ENCODE assay signal across 17 cellular contexts in the genomic region with DNA sequence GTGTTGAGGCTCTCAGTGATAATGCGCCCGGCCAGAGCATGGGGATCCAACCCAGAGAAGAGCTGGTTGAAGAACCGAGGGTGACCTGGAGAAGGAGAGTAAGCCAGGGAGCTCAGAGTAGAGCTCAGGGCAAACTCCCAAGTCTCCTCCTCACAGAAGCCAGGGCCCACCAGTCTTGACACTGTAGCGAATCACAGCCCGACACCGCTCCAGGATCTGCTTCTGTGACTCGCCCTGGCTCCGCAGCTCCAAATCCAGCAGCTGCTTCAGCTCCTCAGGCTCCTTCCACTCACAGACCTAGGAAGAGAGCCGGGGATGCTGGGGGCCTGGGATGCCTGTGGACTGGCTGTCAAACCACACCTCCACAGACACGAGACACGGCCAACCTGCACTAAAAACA. TPM values are rescaled to one million over a fixed set of nuclear protein-coding genes. Genes with fewer than 3 reads are reported as not detected.
DNase-seq lines count a peak whose midpoint lies in the region; ATAC-seq, FAIRE-seq and TF ChIP-seq lines count a peak whose summit lies in the region.
"Had no signal": no experiment of that assay in that cellular context is flagged by ENCODE, and none has a peak within 500 bp of the region (broad histone marks: within the 10 kb centered on the region; RNA-seq: fewer than 3 reads in every experiment).

No MANE protein-coding gene starts in this region.

- TF ChIP-seq CTCF in astrocyte of the spinal cord (IDR thresholded peaks at IDR 0.05; ENCODE audit: low read depth, low read length) (no peak), pancreas (IDR thresholded peaks at IDR 0.05) (no peak)

- H3K4me3 ChIP-seq in GM23248 (no peak overlapping the region), astrocyte of the spinal cord (ENCODE audit: low read depth, low read length) (no peak overlapping the region), pancreas (no peak overlapping the region)
- H3K4me3 ChIP-seq: left lung had no signal

- peak overlapping the region; percentile 61 for H2AFZ ChIP-seq in GM23248

- no peaks in the 10 kb centered on the region for H4K20me1 ChIP-seq in GM23248 (ENCODE audit: insufficient read depth)

- no peaks in the 10 kb centered on the region for H3K9me2 ChIP-seq in GM23248 (ENCODE audit: insufficient read depth)

- peak overlapping the region; percentile 61 for H3K27ac ChIP-seq in GM23248
- H3K27ac ChIP-seq in pancreas: no peak overlapping the region
- H3K27ac ChIP-seq: KMS-11, left lung had no signal

- peak; percentile 31 for DNase-seq in A172 (ENCODE audit: low spot score)
- peak; percentile 91 for DNase-seq in GM23248
- DNase-seq in astrocyte of the spinal cord (ENCODE audit: low read depth, low spot score): peak; percentile 58
- DNase-seq in left lobe of liver (ENCODE audit: low spot score): peak; percentile 38
- no peak for DNase-seq in pancreas
- DNase-seq in stimulated activated CD4-positive, alpha-beta T cell treated with anti-CD3 and anti-CD28 coated beads, Interleukin-2, amount 100 ng/mL, for 24 hours: no peak
- DNase-seq: activated CD4-positive, CD25-positive, alpha-beta regulatory T cell; left lung; NCI-H1436 treated with DMSO at 0.1 percent for 48 hours; OCI-M1; stimulated activated naive CD8-positive, alpha-beta T cell treated with anti-CD3 and anti-CD28 coated beads, Interleukin-15, amount 100 ng/mL, for 72 hours had no signal

- H3K27me3 ChIP-seq in GM23248 (replicated peaks; ENCODE audit: insufficient read depth) (no peaks in the 10 kb centered on the region), pancreas (no peaks in the 10 kb centered on the region)
- H3K27me3 ChIP-seq: left lung had no signal

- in situ Hi-C loops in GM23248 (cut with MboI): no loop called here
- in situ Hi-C loops in astrocyte of the spinal cord (cut with HindIII; ENCODE audit: low sequenced_read_pairs): no loop called here

- H3K4me1 ChIP-seq in GM23248 (ENCODE audit: insufficient read depth): peaks cover 42% of the 10 kb centered on the region
- H3K4me1 ChIP-seq in pancreas: peaks cover 0 to 7% (median 6%) of the 10 kb centered on the region in 3 donors

- H3K36me3 ChIP-seq in GM23248 (ENCODE audit: low read depth) (no peaks in the 10 kb centered on the region), pancreas (peaks cover 0 to 6% (median 0%) of the 10 kb centered on the region in 3 donors)

- peaks cover 33% of the 10 kb centered on the region for H3F3A ChIP-seq in GM23248 (ENCODE audit: insufficient read depth)

- intact Hi-C loops in pancreas (cut with DNase I): no loop called here

- WGBS in GM23248 (ENCODE audit: low coverage in 1 of 2, low lambda C conversion rate in 2 of 2, missing lambda C conversion rate in 2 of 2), 2 experiments: 56 to 67% methylated on average over 11 of the region's 11 CpGs
- 85 to 88% methylated on average over 11 of the region's 11 CpGs for WGBS in pancreas, 2 donors

- ATAC-seq in left lobe of liver (no peak), HG02840 (IDR thresholded peaks at IDR 0.05; ENCODE audit: low FRiP score, unreplicated experiment) (no peak), GM18873 (IDR thresholded peaks at IDR 0.05; ENCODE audit: low FRiP score, unreplicated experiment) (no peak), pancreas (no peak)
- ATAC-seq: activated naive CD4-positive, alpha-beta T cell treated with anti-CD3 and anti-CD28 coated beads, Interleukin-2, amount 50 U/mL, for 72 hours; left lung; stimulated activated naive CD8-positive, alpha-beta T cell treated with anti-CD3 and anti-CD28 coated beads, Interleukin-15, amount 100 ng/mL, for 72 hours had no signal

- H3K9me3 ChIP-seq in GM23248 (ENCODE audit: low read depth): no peaks in the 10 kb centered on the region
- no peaks in the 10 kb centered on the region for H3K9me3 ChIP-seq in pancreas
- H3K9me3 ChIP-seq: left lung had no signal

- FAIRE-seq in pancreas (lab: Jason Lieb, UNC): no peak
- FAIRE-seq: urothelium cell line had no signal

- peak overlapping the region; percentile 15; the same call in 1 of the 2 replicates for H3K9ac ChIP-seq in GM23248
- H3K9ac ChIP-seq: KMS-11 had no signal

- peak overlapping the region; percentile 30 for H3K4me2 ChIP-seq in GM23248 (ENCODE audit: unreplicated experiment)
- H3K4me2 ChIP-seq: KMS-11 had no signal

- peaks cover 4% of the 10 kb centered on the region for H3K79me2 ChIP-seq in GM23248 (ENCODE audit: insufficient read depth)

RNA-seq across cellular contexts. Expression of a gene that starts 8.2 kb away (rescaled TPM):
- 3.0 and 15.2 TPM in 2 replicates for total RNA-seq in A172 (2014; rRNA removed; shearing (Covaris generic))
- 5.1 and 6.5 TPM in 2 replicates for total RNA-seq in GM23248 (2014; rRNA removed; shearing (Covaris generic))
- polyA plus RNA-seq in GM23248 (2016; fragmentation: Nextera tagmentation; extraction: Ambion mirVana) (2.8 and 3.9 TPM in 2 replicates), pancreas (1 to 10 TPM; 5.2 to 7.6 TPM)
- total RNA-seq in left lobe of liver (25.9 TPM), pancreas (10 to 100 TPM; 13.3 to 33.1 (median 19.8) TPM)

RNA-seq across cellular contexts. Expression of a gene that starts 8.4 kb away (rescaled TPM):
- 2.6 and 9.2 TPM in 2 replicates for total RNA-seq in A172 (2014; rRNA removed; shearing (Covaris generic))
- 13.4 and 14.2 TPM in 2 replicates for total RNA-seq in GM23248 (2014; rRNA removed; shearing (Covaris generic))
- polyA plus RNA-seq in GM23248 (2016; fragmentation: Nextera tagmentation; extraction: Ambion mirVana) (6.1 and 8.6 TPM in 2 replicates), pancreas (10 to 100 TPM; 78.5 to 83.2 TPM)
- total RNA-seq in left lobe of liver (53.6 TPM), pancreas (10 to 100 TPM; 10.1 to 28.4 (median 16.1) TPM)

RNA-seq across cellular contexts. Expression of a gene that starts 34.7 kb away (rescaled TPM):
- 0.09 and 2.1 TPM in 2 replicates for total RNA-seq in A172 (2014; rRNA removed; shearing (Covaris generic))
- 1.4 and 2.4 TPM in 2 replicates for total RNA-seq in GM23248 (2014; rRNA removed; shearing (Covaris generic))
- polyA plus RNA-seq in GM23248 (2016; fragmentation: Nextera tagmentation; extraction: Ambion mirVana) (0.84 and 1.2 TPM in 2 replicates), pancreas (1 to 10 TPM; 1.6 to 1.8 TPM)
- total RNA-seq in left lobe of liver (8.6 TPM), pancreas (1 to 10 TPM; 1.1 to 1.7 (median 1.4) TPM)
- total RNA-seq: NCI-H460 had no signal

RNA-seq across cellular contexts. Expression of a gene that starts 59.7 kb away (rescaled TPM):
- 19.2 and 25.0 TPM in 2 replicates for total RNA-seq in A172 (2014; rRNA removed; shearing (Covaris generic))
- total RNA-seq in GM23248 (2014; rRNA removed; shearing (Covaris generic)): 75.3 and 76.6 TPM in 2 replicates
- polyA plus RNA-seq in GM23248 (2016; fragmentation: Nextera tagmentation; extraction: Ambion mirVana): 116 and 118 TPM in 2 replicates
- total RNA-seq in left lobe of liver: 2.5 TPM
- total RNA-seq in pancreas: 10 to 100 TPM in 2 of 6 donors, 1 to 10 TPM in 4; 4.4 to 18.7 (median 7.4) TPM
- polyA plus RNA-seq in pancreas: 10 to 100 TPM; 10.3 to 11.7 TPM

Comparison
In these comparisons a context has a peak if more than half of its experiments do, and no peak if none do; other contexts are left out.
1. DNase-seq: peak in A172 (single experiment), GM23248 (single experiment), astrocyte of the spinal cord (single experiment) and left lobe of liver (single experiment); none in pancreas (0 of 6) and stimulated activated CD4-positive, alpha-beta T cell treated with anti-CD3 and anti-CD28 coated beads, Interleukin-2, amount 100 ng/mL, for 24 hours (0 of 2).